ENCODE assay signal across 8 cellular contexts in the genomic region with DNA sequence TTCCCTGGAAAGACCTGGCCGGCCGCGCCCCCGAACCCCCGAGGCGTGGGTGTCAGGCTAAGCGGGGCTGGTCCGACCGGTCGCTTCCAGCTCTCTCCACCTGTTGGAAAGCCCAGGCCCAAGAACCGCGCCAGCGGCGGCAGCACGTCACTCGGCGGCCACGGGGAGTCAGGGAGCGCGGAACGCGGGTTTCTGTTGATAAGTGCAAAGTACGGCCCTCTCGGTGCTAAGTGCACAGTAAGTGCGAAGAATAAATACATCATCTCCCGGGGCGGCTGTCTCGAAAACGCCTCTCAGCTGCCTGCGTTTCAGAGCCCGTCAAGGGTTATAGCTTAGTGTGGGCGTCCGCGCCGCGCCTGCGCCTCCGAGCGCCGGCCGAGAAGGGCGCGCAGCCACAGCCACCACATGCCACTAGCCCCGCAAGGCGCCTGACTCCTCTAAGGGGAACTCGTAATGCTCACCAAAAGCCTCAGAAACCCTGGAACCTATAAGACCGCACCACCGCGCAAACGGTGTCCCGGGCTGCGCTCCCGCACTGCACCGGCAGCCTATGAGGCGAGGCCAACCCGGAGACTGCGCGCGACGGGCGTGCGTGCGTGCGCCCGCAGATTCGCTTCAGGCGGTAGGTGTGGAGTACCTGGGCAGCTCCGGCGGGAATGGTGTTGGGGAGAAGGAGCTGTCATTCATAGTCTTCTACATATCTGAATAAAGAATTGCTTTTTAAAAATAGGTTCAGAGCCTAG. TPM values are rescaled to one million over a fixed set of nuclear protein-coding genes. Genes with fewer than 3 reads are reported as not detected.
DNase-seq lines count a peak whose midpoint lies in the region; ATAC-seq, FAIRE-seq and TF ChIP-seq lines count a peak whose summit lies in the region.

No MANE protein-coding gene starts in this region.

- ATAC-seq in omental fat pad (ENCODE audit: low FRiP score), result peak; percentile 35

- peaks cover 3 to 20% (median 9%) of the 10 kb centered on the region in 3 donors for H3K4me1 ChIP-seq in esophagus squamous epithelium
- no peaks in the 10 kb centered on the region for H3K4me1 ChIP-seq in Karpas-422 (ENCODE audit: low read length)

- H3K4me3 ChIP-seq in MG63 (peak overlapping the region; percentile 54), esophagus squamous epithelium (peak overlapping the region; percentile 20 to 61 (median 39)), Karpas-422 (ENCODE audit: low read length) (no peak overlapping the region)

- H3K9me3 ChIP-seq in MG63, result no peaks in the 10 kb centered on the region
- peaks cover 0 to 11% (median 10%) of the 10 kb centered on the region in 3 donors for H3K9me3 ChIP-seq in esophagus squamous epithelium
- no peaks in the 10 kb centered on the region for H3K9me3 ChIP-seq in Karpas-422 (ENCODE audit: low read length)

- H3K36me3 ChIP-seq in MG63 (no peaks in the 10 kb centered on the region), esophagus squamous epithelium (no peaks in the 10 kb centered on the region), Karpas-422 (ENCODE audit: insufficient read depth, low read length) (no peaks in the 10 kb centered on the region)

- no peaks in the 10 kb centered on the region for H4K20me1 ChIP-seq in Karpas-422 (ENCODE audit: insufficient read depth, low read depth, low read length)

- H3K27me3 ChIP-seq in MG63 (no peaks in the 10 kb centered on the region), esophagus squamous epithelium (peaks cover 22 to 100% (median 38%) of the 10 kb centered on the region in 4 donors), Karpas-422 (ENCODE audit: low read length) (no peaks in the 10 kb centered on the region)

- no peak for TF ChIP-seq POLR2A in esophagus squamous epithelium (IDR thresholded peaks at IDR 0.05)

- H3K27ac ChIP-seq in esophagus squamous epithelium, result no peak overlapping the region
- H3K27ac ChIP-seq in Karpas-422 (ENCODE audit: low read length), result no peak overlapping the region

- DNase-seq in EL (peak; percentile 45), MG63 (peak; percentile 70), esophagus squamous epithelium (lab: John Stamatoyannopoulos, UW) (no peak), omental fat pad (ENCODE audit: low spot score) (no peak), Karpas-422 (no peak), HTR-8/SVneo (ENCODE audit: insufficient read length, low spot score) (no peak), SW 1271 (lab: John Stamatoyannopoulos, UW) (no peak)
- no peak for DNase-seq in stimulated activated CD4-positive, alpha-beta T cell treated with anti-CD3 and anti-CD28 coated beads, Interleukin-4, amount 100 ng/mL, for 24 hours

- no peak overlapping the region for H3K4me2 ChIP-seq in Karpas-422 (ENCODE audit: low read depth, low read length, poor library complexity, severe bottlenecking)

- TF ChIP-seq CTCF in esophagus squamous epithelium (IDR thresholded peaks at IDR 0.05) (no peak), omental fat pad (IDR thresholded peaks at IDR 0.05) (no peak)

- no peaks in the 10 kb centered on the region for H3K9me2 ChIP-seq in Karpas-422 (replicated peaks; ENCODE audit: insufficient read depth, low read length)

- 9 to 10% methylated on average over 4 to 16 of the region's 69 CpGs for WGBS in esophagus squamous epithelium, 2 donors

- H3K79me2 ChIP-seq in Karpas-422 (ENCODE audit: low read length), result no peaks in the 10 kb centered on the region

- intact Hi-C loops in esophagus squamous epithelium (cut with DNase I), result loop anchor here (10.0 kb wide), 1 partner anchor 349 kb away; no protein-coding TSS in a partner anchor

- FAIRE-seq in HTR-8/SVneo (lab: Jason Lieb, UNC), result no peak

- no peak overlapping the region for H3K9ac ChIP-seq in Karpas-422 (ENCODE audit: low read length)

- H2AFZ ChIP-seq in Karpas-422 (ENCODE audit: low read length), result no peak overlapping the region

RNA-seq across cellular contexts. Expression of a gene that starts 9.2 kb away (rescaled TPM):
- total RNA-seq in MG63 (2014; rRNA removed; shearing (Covaris generic); ENCODE audit: low replicate concordance), result 16.4 and 31.6 TPM in 2 replicates
- total RNA-seq in esophagus squamous epithelium, result 1 to 10 TPM in 2 of 4 donors, under 1 TPM in 2; 0.15 to 4.4 (median 1.9) TPM
- 1 to 10 TPM; 2.3 to 6.4 (median 4.6) TPM for total RNA-seq in omental fat pad
- total RNA-seq in Karpas-422 (2014; rRNA removed; shearing (Covaris generic); ENCODE audit: low replicate concordance), result not detected in 2 replicates

Comparison
In these comparisons a context has a peak if more than half of its experiments do, and no peak if none do; other contexts are left out.
1. DNase-seq: peak in EL (single experiment) and MG63 (single experiment); none in esophagus squamous epithelium (single experiment), omental fat pad (single experiment), Karpas-422 (single experiment), stimulated activated CD4-positive, alpha-beta T cell treated with anti-CD3 and anti-CD28 coated beads, Interleukin-4, amount 100 ng/mL, for 24 hours (single experiment), HTR-8/SVneo (single experiment) and SW 1271 (0 of 2).